Comparison of ENCODE assay signal across 17 cellular contexts in genomic region chr3:71078723-71079525, GRCh38.
DNase-seq lines count a peak whose midpoint lies in the region; ATAC-seq and TF ChIP-seq lines count a peak whose summit lies in the region.
"Had no signal": no experiment of that assay in that cellular context is flagged by ENCODE, and none has a peak within 500 bp of the region (broad histone marks: within the 10 kb centered on the region; RNA-seq: fewer than 3 reads in every experiment).

No MANE protein-coding gene starts in this region.

- H2AFZ ChIP-seq in Karpas-422 (ENCODE audit: low read length), result no peak overlapping the region

- intact Hi-C loops in tibial artery (cut with DNase I; ENCODE audit: low total_unique reads), result loop anchor here (10.0 kb wide), 2 partner anchors 226 to 524 kb away; no protein-coding TSS in a partner anchor

- POLR2A ChIA-PET in activated naive CD8-positive, alpha-beta T cell treated with anti-CD3 and anti-CD28 coated beads, Interleukin-2, amount 10 ng/mL, durations not matched to agents 7 days and 5 days (lab: Charles Lee), result interaction anchor here (1.2 kb wide), 1 partner anchor 13 kb away, joined by 3 read pairs; no protein-coding TSS in a partner anchor

- peaks cover 81% of the 10 kb centered on the region for H3K4me1 ChIP-seq in Karpas-422 (ENCODE audit: low read length)
- peaks cover 0 to 80% (median 43%) of the 10 kb centered on the region in 4 donors for H3K4me1 ChIP-seq in tibial artery

- H3K4me1 Mint-ChIP-seq in T-helper 2 cell treated with Interferon-gamma antibody and Interleukin-4, amounts not matched to agents 5 μg/mL and 100 μg/mL, for 36 hours (ENCODE audit: low read depth), result peaks cover 63% of the 10 kb centered on the region
- H3K4me1 Mint-ChIP-seq in activated naive CD8-positive, alpha-beta T cell treated with anti-CD3 and anti-CD28 coated beads, Interleukin-2, amount 10 ng/mL, durations not matched to agents 7 days and 5 days, result peaks cover 67% of the 10 kb centered on the region
- H3K4me1 Mint-ChIP-seq in natural killer cell treated with Interleukin-12 subunit alpha and Interleukin-12 subunit beta and Interleukin-15 and Interleukin-18, amount 100 ng/mL, for 72 hours (ENCODE audit: low read depth in 2 of 2), result peaks cover 65 to 68% of the 10 kb centered on the region in 2 donors

- no peaks in the 10 kb centered on the region for H3K9me3 ChIP-seq in Karpas-422 (ENCODE audit: low read length)
- no peaks in the 10 kb centered on the region for H3K9me3 ChIP-seq in tibial artery
- H3K9me3 ChIP-seq: heart right ventricle, thoracic aorta had no signal

- ATAC-seq in activated naive CD8-positive, alpha-beta T cell treated with anti-CD3 and anti-CD28 coated beads, Interleukin-2, amount 10 ng/mL, durations not matched to agents 7 days and 5 days (ENCODE audit: low read depth), result peak; percentile 43
- no peak for ATAC-seq in natural killer cell treated with Interleukin-12 subunit alpha and Interleukin-12 subunit beta and Interleukin-15 and Interleukin-18, amount 100 ng/mL, for 72 hours
- no peak for ATAC-seq in GM18870 (IDR thresholded peaks at IDR 0.05; ENCODE audit: unreplicated experiment)
- ATAC-seq: heart right ventricle had no signal

- H3K36me3 ChIP-seq in Karpas-422 (ENCODE audit: insufficient read depth, low read length), result peaks cover 21% of the 10 kb centered on the region
- H3K36me3 ChIP-seq in tibial artery, result no peaks in the 10 kb centered on the region
- H3K36me3 ChIP-seq: heart right ventricle, thoracic aorta had no signal

- DNase-seq in T-helper 2 cell treated with Interferon-gamma antibody and Interleukin-4, amounts not matched to agents 5 μg/mL and 100 μg/mL, for 36 hours (ENCODE audit: low spot score), result no peak
- DNase-seq in T-helper 2 cell (no peak), Karpas-422 (no peak), tibial artery (no peak), pons (ENCODE audit: low spot score) (no peak)
- DNase-seq in activated naive CD8-positive, alpha-beta T cell treated with anti-CD3 and anti-CD28 coated beads, Interleukin-2, amount 10 ng/mL, durations not matched to agents 7 days and 5 days, result no peak
- DNase-seq in natural killer cell treated with Interleukin-12 subunit alpha and Interleukin-12 subunit beta and Interleukin-15 and Interleukin-18, amount 100 ng/mL, for 72 hours (ENCODE audit: low spot score), result no peak
- DNase-seq: 8988T; activated CD8-positive, alpha-beta memory T cell treated with anti-CD3 and anti-CD28 coated beads, Interleukin-2, amount 50 U/mL, for 48 hours; dermis blood vessel endothelial cell; heart right ventricle; Kasumi-1; kidney glomerular epithelial cell; NCI-H510A had no signal

- H3K27me3 ChIP-seq in Karpas-422 (ENCODE audit: low read length), result no peaks in the 10 kb centered on the region
- H3K27me3 ChIP-seq in tibial artery, result no peaks in the 10 kb centered on the region
- H3K27me3 ChIP-seq: heart right ventricle had no signal

- H3K36me3 Mint-ChIP-seq in T-helper 2 cell treated with Interferon-gamma antibody and Interleukin-4, amounts not matched to agents 5 μg/mL and 100 μg/mL, for 36 hours (ENCODE audit: low read depth), result peaks cover 34% of the 10 kb centered on the region
- H3K36me3 Mint-ChIP-seq in activated naive CD8-positive, alpha-beta T cell treated with anti-CD3 and anti-CD28 coated beads, Interleukin-2, amount 10 ng/mL, durations not matched to agents 7 days and 5 days, result peaks cover 20% of the 10 kb centered on the region
- no peaks in the 10 kb centered on the region for H3K36me3 Mint-ChIP-seq in natural killer cell treated with Interleukin-12 subunit alpha and Interleukin-12 subunit beta and Interleukin-15 and Interleukin-18, amount 100 ng/mL, for 72 hours

- H3K9me2 ChIP-seq in Karpas-422 (replicated peaks; ENCODE audit: insufficient read depth, low read length), result no peaks in the 10 kb centered on the region

- peaks cover 6% of the 10 kb centered on the region for H3K9me3 Mint-ChIP-seq in T-helper 2 cell treated with Interferon-gamma antibody and Interleukin-4, amounts not matched to agents 5 μg/mL and 100 μg/mL, for 36 hours
- H3K9me3 Mint-ChIP-seq in activated naive CD8-positive, alpha-beta T cell treated with anti-CD3 and anti-CD28 coated beads, Interleukin-2, amount 10 ng/mL, durations not matched to agents 7 days and 5 days, result peaks cover 1% of the 10 kb centered on the region
- H3K9me3 Mint-ChIP-seq in natural killer cell treated with Interleukin-12 subunit alpha and Interleukin-12 subunit beta and Interleukin-15 and Interleukin-18, amount 100 ng/mL, for 72 hours, result no peaks in the 10 kb centered on the region

- H4K20me1 ChIP-seq in Karpas-422 (ENCODE audit: insufficient read depth, low read depth, low read length), result no peaks in the 10 kb centered on the region; the same call in 1 of the 2 replicates

- H3K4me2 ChIP-seq in Karpas-422 (ENCODE audit: low read depth, low read length, poor library complexity, severe bottlenecking), result no peak overlapping the region

- no peaks in the 10 kb centered on the region for H3K27me3 Mint-ChIP-seq in T-helper 2 cell treated with Interferon-gamma antibody and Interleukin-4, amounts not matched to agents 5 μg/mL and 100 μg/mL, for 36 hours (ENCODE audit: low read depth)
- no peaks in the 10 kb centered on the region for H3K27me3 Mint-ChIP-seq in activated naive CD8-positive, alpha-beta T cell treated with anti-CD3 and anti-CD28 coated beads, Interleukin-2, amount 10 ng/mL, durations not matched to agents 7 days and 5 days
- H3K27me3 Mint-ChIP-seq in natural killer cell treated with Interleukin-12 subunit alpha and Interleukin-12 subunit beta and Interleukin-15 and Interleukin-18, amount 100 ng/mL, for 72 hours, result no peaks in the 10 kb centered on the region

- H3K4me3 Mint-ChIP-seq in T-helper 2 cell treated with Interferon-gamma antibody and Interleukin-4, amounts not matched to agents 5 μg/mL and 100 μg/mL, for 36 hours, result peak overlapping the region; percentile 48
- peak overlapping the region; percentile 59 for H3K4me3 Mint-ChIP-seq in activated naive CD8-positive, alpha-beta T cell treated with anti-CD3 and anti-CD28 coated beads, Interleukin-2, amount 10 ng/mL, durations not matched to agents 7 days and 5 days
- H3K4me3 Mint-ChIP-seq in natural killer cell treated with Interleukin-12 subunit alpha and Interleukin-12 subunit beta and Interleukin-15 and Interleukin-18, amount 100 ng/mL, for 72 hours, result peak overlapping the region; percentile 15

- TF ChIP-seq CTCF in tibial artery (IDR thresholded peaks at IDR 0.05), result no peak

- peaks cover 95% of the 10 kb centered on the region for H3K79me2 ChIP-seq in Karpas-422 (ENCODE audit: low read length)

- no peak overlapping the region for H3K4me3 ChIP-seq in Karpas-422 (ENCODE audit: low read length)
- no peak overlapping the region for H3K4me3 ChIP-seq in tibial artery
- H3K4me3 ChIP-seq: heart right ventricle, SK-N-MC, thoracic aorta had no signal

- H3K27ac ChIP-seq in Karpas-422 (ENCODE audit: low read length) (peak overlapping the region; percentile 9; the same call in 1 of the 2 replicates), tibial artery (no peak overlapping the region)
- H3K27ac ChIP-seq: heart right ventricle, SK-N-MC had no signal

- peak overlapping the region; percentile 11 for H3K27ac Mint-ChIP-seq in T-helper 2 cell treated with Interferon-gamma antibody and Interleukin-4, amounts not matched to agents 5 μg/mL and 100 μg/mL, for 36 hours
- H3K27ac Mint-ChIP-seq in activated naive CD8-positive, alpha-beta T cell treated with anti-CD3 and anti-CD28 coated beads, Interleukin-2, amount 10 ng/mL, durations not matched to agents 7 days and 5 days, result peak overlapping the region; percentile 73
- H3K27ac Mint-ChIP-seq in natural killer cell treated with Interleukin-12 subunit alpha and Interleukin-12 subunit beta and Interleukin-15 and Interleukin-18, amount 100 ng/mL, for 72 hours, result peak overlapping the region; percentile 25 to 78

- no peak overlapping the region for H3K9ac ChIP-seq in Karpas-422 (ENCODE audit: low read length)

Comparison
In these comparisons a context has a peak if more than half of its experiments do, and no peak if none do; other contexts are left out.
1. H3K27ac Mint-ChIP-seq: peak in every context shown above with its lines; median percentile 73 in activated naive CD8-positive, alpha-beta T cell treated with anti-CD3 and anti-CD28 coated beads, Interleukin-2, amount 10 ng/mL, durations not matched to agents 7 days and 5 days; 52 in natural killer cell treated with Interleukin-12 subunit alpha and Interleukin-12 subunit beta and Interleukin-15 and Interleukin-18, amount 100 ng/mL, for 72 hours; 11 in T-helper 2 cell treated with Interferon-gamma antibody and Interleukin-4, amounts not matched to agents 5 μg/mL and 100 μg/mL, for 36 hours.